Comparison of ENCODE assay signal across 21 cellular contexts in genomic region chr5:1190915-1191314, GRCh38. TPM values are rescaled to one million over a fixed set of nuclear protein-coding genes. Genes with fewer than 3 reads are reported as not detected.
DNase-seq lines count a peak whose midpoint lies in the region; ATAC-seq, FAIRE-seq and TF ChIP-seq lines count a peak whose summit lies in the region.
"Had no signal": no experiment of that assay in that cellular context is flagged by ENCODE, and none has a peak within 500 bp of the region (broad histone marks: within the 10 kb centered on the region; RNA-seq: fewer than 3 reads in every experiment).

No MANE protein-coding gene starts in this region.

- H3K4me1 ChIP-seq in K562 (replicated peaks in 1 of 2; ENCODE audit: control insufficient read depth in 2 of 2, insufficient read depth in 2 of 2, low read length in 2 of 2) = peaks cover 37 to 59% of the 10 kb centered on the region in 2 experiments
- no peaks in the 10 kb centered on the region for H3K4me1 ChIP-seq in uterus
- H3K4me1 ChIP-seq: gastrocnemius medialis had no signal

- H3K27ac ChIP-seq in K562 (ENCODE audit: extremely low read depth, low read depth, low read length) (no peak overlapping the region), uterus (no peak overlapping the region)
- H3K27ac ChIP-seq: coronary artery, epithelial cell of prostate, gastrocnemius medialis, skin epidermis, transverse colon had no signal

- H3K79me2 ChIP-seq in K562 (ENCODE audit: control insufficient read depth, insufficient read depth, low read length) = no peaks in the 10 kb centered on the region

- POLR2A ChIA-PET in K562 (lab: Yijun Ruan, JAX) = interaction anchor here (0.5 to 1.0 kb wide), 3 partner anchors 17 to 1007 kb away, joined by 3 read pairs; no protein-coding TSS in a partner anchor

- H4K20me1 ChIP-seq in K562 (replicated peaks; ENCODE audit: control insufficient read depth, insufficient read depth, low read length) = no peaks in the 10 kb centered on the region

- FAIRE-seq in K562 (lab: Jason Lieb, UNC) = peak; percentile 82

- H3K9me1 ChIP-seq in K562 (ENCODE audit: control insufficient read depth, insufficient read depth, low read length) = no peaks in the 10 kb centered on the region

- no peaks in the 10 kb centered on the region for H3K9me3 ChIP-seq in K562 (replicated peaks; ENCODE audit: control insufficient read depth, insufficient read depth, low read depth, low read length)
- no peaks in the 10 kb centered on the region for H3K9me3 ChIP-seq in uterus
- H3K9me3 ChIP-seq: gastrocnemius medialis, transverse colon had no signal

- no peak for ATAC-seq in left ventricle myocardium superior
- ATAC-seq in K562 = peak; percentile 73
- ATAC-seq in stimulated activated naive B cell treated with anti-CD40 and anti-IgM and Interleukin-4, amounts not matched to agents 10 μg/mL and 1 μg/mL and 100 μg/mL, for 72 hours (replicated peaks) = peak; percentile 74 to 80
- ATAC-seq in GM21717 (IDR thresholded peaks at IDR 0.05; ENCODE audit: unreplicated experiment) = no peak
- no peak for ATAC-seq in GM19397 (IDR thresholded peaks at IDR 0.05; ENCODE audit: unreplicated experiment)
- ATAC-seq: activated CD4-positive, CD25-positive, alpha-beta regulatory T cell treated with anti-CD3 and anti-CD28 coated beads, Interleukin-2, amount 50 U/mL, for 24 hours; gastrocnemius medialis; Panc1; stimulated activated memory B cell treated with anti-CD40 and anti-IgM and Interleukin-4, amounts not matched to agents 10 μg/mL and 1 μg/mL and 100 μg/mL, for 72 hours had no signal

- intact Hi-C loops in left ventricle myocardium superior (cut with micrococcal nuclease) (no loop called here), cardiac septum (cut with DNase I) (no loop called here), K562 (cut with micrococcal nuclease) (no loop called here), uterus (cut with DNase I; ENCODE audit: low total_unique reads) (no loop called here)

- H2AFZ ChIP-seq in K562 (ENCODE audit: low read depth, low read length) = peak overlapping the region; percentile 35

- WGBS in K562 (ENCODE audit: insufficient coverage, low coverage, missing lambda C conversion rate) = 8% methylated on average over 6 of the region's 6 CpGs

- no peaks in the 10 kb centered on the region; a peak in 1 of 5 replicates for H3K27me3 ChIP-seq in K562 (ENCODE audit: control insufficient read depth in 2 of 2, insufficient read depth in 2 of 2, low read length in 2 of 2)
- H3K27me3 ChIP-seq in uterus = no peaks in the 10 kb centered on the region

- DNase-seq in left ventricle myocardium superior (peak; percentile 5), cardiac septum (ENCODE audit: low spot score) (no peak), NOMO-1 treated with DMSO at 0.1 percent for 48 hours (lab: John Stamatoyannopoulos, UW; ENCODE audit: unreplicated experiment) (peak; percentile 97), K562 (ENCODE audit: extremely low read depth in 1 of 4, low spot score in 3 of 4) (peak in 2 of 4 experiments; percentile 67 to 68), uterus (no peak)
- DNase-seq in stimulated activated naive B cell treated with anti-CD40 and anti-IgM and Interleukin-4, amounts not matched to agents 10 μg/mL and 1 μg/mL and 100 μg/mL, for 72 hours = no peak
- DNase-seq: activated gamma-delta T cell treated with Interleukin-2 at 50 U/mL for 16 hours, gastrocnemius medialis, transverse colon had no signal

- no peaks in the 10 kb centered on the region for H3K9me3 Mint-ChIP-seq in stimulated activated naive B cell treated with anti-CD40 and anti-IgM and Interleukin-4, amounts not matched to agents 10 μg/mL and 1 μg/mL and 100 μg/mL, for 72 hours
- H3K9me3 Mint-ChIP-seq: stimulated activated memory B cell treated with anti-CD40 and anti-IgM and Interleukin-4, amounts not matched to agents 10 μg/mL and 1 μg/mL and 100 μg/mL, for 72 hours had no signal

- H3K9ac ChIP-seq in K562 (ENCODE audit: insufficient read depth in 1 of 2, low read depth in 2 of 2, low read length in 2 of 2) = no peak overlapping the region; a peak in 1 of 4 replicates

- no peak overlapping the region for H3K4me3 ChIP-seq in K562
- no peak overlapping the region for H3K4me3 ChIP-seq in uterus
- H3K4me3 ChIP-seq: coronary artery, gastrocnemius medialis, skin epidermis, transverse colon had no signal

- H3K36me3 ChIP-seq in K562 (ENCODE audit: control insufficient read depth, insufficient read depth, low read length) = no peaks in the 10 kb centered on the region
- no peaks in the 10 kb centered on the region for H3K36me3 ChIP-seq in uterus
- H3K36me3 ChIP-seq: gastrocnemius medialis, transverse colon had no signal

- peak overlapping the region in 1 of 2 donors; percentile 17 for H3K4me3 Mint-ChIP-seq in stimulated activated naive B cell treated with anti-CD40 and anti-IgM and Interleukin-4, amounts not matched to agents 10 μg/mL and 1 μg/mL and 100 μg/mL, for 72 hours
- H3K4me3 Mint-ChIP-seq: stimulated activated memory B cell treated with anti-CD40 and anti-IgM and Interleukin-4, amounts not matched to agents 10 μg/mL and 1 μg/mL and 100 μg/mL, for 72 hours had no signal

- no peak for TF ChIP-seq RAD21 in K562 (CRISPR knock-in tag; conservative IDR thresholded peaks at IDR 0.05 in 1 of 2, IDR thresholded peaks at IDR 0.05 in 1 of 2)

- no TSS peak for BruUV-seq in K562 (replicated peaks; lab: Mats Ljungman, UMichigan)

- in situ Hi-C loops in K562 (cut with MboI) = no loop called here

- TF ChIP-seq CTCF in K562 (IDR thresholded peaks at IDR 0.05 in 2 of 3, conservative IDR thresholded peaks at IDR 0.05 in 1 of 3; ENCODE audit: insufficient read depth in 2 of 3, low read depth in 1 of 3, low read length in 3 of 3) = no peak
- no peak for TF ChIP-seq CTCF in uterus (IDR thresholded peaks at IDR 0.05)

- H3K27ac Mint-ChIP-seq in stimulated activated naive B cell treated with anti-CD40 and anti-IgM and Interleukin-4, amounts not matched to agents 10 μg/mL and 1 μg/mL and 100 μg/mL, for 72 hours = peak overlapping the region; percentile 60
- H3K27ac Mint-ChIP-seq: stimulated activated memory B cell treated with anti-CD40 and anti-IgM and Interleukin-4, amounts not matched to agents 10 μg/mL and 1 μg/mL and 100 μg/mL, for 72 hours had no signal

- CTCF ChIA-PET in K562 (lab: Yijun Ruan, JAX; ENCODE audit: low intra/inter-chr PET ratio) = no interaction called here

- H3K4me1 Mint-ChIP-seq in stimulated activated naive B cell treated with anti-CD40 and anti-IgM and Interleukin-4, amounts not matched to agents 10 μg/mL and 1 μg/mL and 100 μg/mL, for 72 hours = peaks cover 10 to 13% of the 10 kb centered on the region in 2 donors
- H3K4me1 Mint-ChIP-seq: stimulated activated memory B cell treated with anti-CD40 and anti-IgM and Interleukin-4, amounts not matched to agents 10 μg/mL and 1 μg/mL and 100 μg/mL, for 72 hours had no signal

- H3K27me3 Mint-ChIP-seq in stimulated activated naive B cell treated with anti-CD40 and anti-IgM and Interleukin-4, amounts not matched to agents 10 μg/mL and 1 μg/mL and 100 μg/mL, for 72 hours = peaks cover 32 to 33% of the 10 kb centered on the region in 2 donors

- H3K36me3 Mint-ChIP-seq in stimulated activated naive B cell treated with anti-CD40 and anti-IgM and Interleukin-4, amounts not matched to agents 10 μg/mL and 1 μg/mL and 100 μg/mL, for 72 hours = no peaks in the 10 kb centered on the region
- H3K36me3 Mint-ChIP-seq: stimulated activated memory B cell treated with anti-CD40 and anti-IgM and Interleukin-4, amounts not matched to agents 10 μg/mL and 1 μg/mL and 100 μg/mL, for 72 hours had no signal

- no peak overlapping the region for H3K4me2 ChIP-seq in K562 (ENCODE audit: insufficient read depth, low read length)

- TF ChIP-seq POLR2A in K562 (conservative IDR thresholded peaks at IDR 0.05) (no peak), uterus (IDR thresholded peaks at IDR 0.05) (no peak)

- TF ChIP-seq EP300 in K562 (IDR thresholded peaks at IDR 0.05; ENCODE audit: low read length) = no peak

RNA-seq across cellular contexts. Expression of gene SLC6A19, which starts 10.5 kb away (rescaled TPM):
- total RNA-seq in left ventricle myocardium superior = not detected
- 0.05 TPM for total RNA-seq in cardiac septum
- 1.7 and 3.2 TPM in 2 replicates for total RNA-seq in K562 (2011; cell fraction: chromatin; rRNA removed; ENCODE audit: low replicate concordance)
- total RNA-seq in K562 (2011; cell fraction: nucleolus; rRNA removed) = 2.1 and 2.2 TPM in 2 replicates
- total RNA-seq in K562 (2011; cell fraction: nucleoplasm; rRNA removed) = 1.5 and 1.6 TPM in 2 replicates
- 0.59 and 1.3 TPM in 2 replicates for total RNA-seq in K562 (2014; rRNA removed)
- total RNA-seq in K562 (2014; rRNA removed; fragmentation: Illumina TruSeq; extraction: Trizol) = 0.26 and 0.47 TPM in 2 replicates
- 0.43 and 0.49 TPM in 2 replicates for total RNA-seq in K562 (2015; rRNA removed; fragmentation: Illumina TruSeq; extraction: Trizol)
- total RNA-seq in K562 (2021) = 1.3 and 1.6 TPM in 2 replicates
- 0.26 and 0.65 TPM in 2 replicates for polyA plus RNA-seq in K562 (2011; rRNA removed)
- 0.27 and 1.1 TPM in 2 replicates for polyA plus RNA-seq in K562 (2011; cell fraction: cytosol; rRNA removed)
- polyA plus RNA-seq in K562 (2011; cell fraction: nucleus; rRNA removed) = 1.4 and 5.0 TPM in 2 replicates
- polyA plus RNA-seq in K562 (2012) = 4.1 and 5.2 TPM in 2 replicates
- polyA plus RNA-seq in K562 (2014; fragmentation: Illumina TruSeq; extraction: Trizol) = 0.74 and 1.1 TPM in 2 replicates
- under 1 TPM; 0.03 to 0.04 TPM for polyA plus RNA-seq in K562 (2014; fragmentation: Nextera tagmentation; extraction: Ambion mirVana)
- polyA plus RNA-seq in K562 (2014; rRNA removed) = 1.0 and 1.1 TPM in 2 replicates
- 0.21 and 1.3 TPM in 2 replicates for polyA minus RNA-seq in K562 (2011; rRNA and poly(A)+ RNA removed)
- 0.27 and 0.95 TPM in 2 replicates for polyA minus RNA-seq in K562 (2011; cell fraction: cytosol; rRNA and poly(A)+ RNA removed)
- 0.22 and 0.67 TPM in 2 replicates for polyA minus RNA-seq in K562 (2011; cell fraction: nucleus; rRNA and poly(A)+ RNA removed)
- under 1 TPM in 1 of 4 donors, not detected in 3; under 0.01 TPM for total RNA-seq in uterus
- total RNA-seq: NCI-H460, osteoblast had no signal

RNA-seq across cellular contexts. Expression of gene SLC6A18, which starts 34.3 kb away (rescaled TPM):
- not detected for total RNA-seq in left ventricle myocardium superior
- total RNA-seq in cardiac septum = not detected
- not detected in 2 replicates for total RNA-seq in K562 (2011; cell fraction: chromatin; rRNA removed; ENCODE audit: low replicate concordance)
- not detected in 2 replicates for total RNA-seq in K562 (2011; cell fraction: nucleolus; rRNA removed)
- total RNA-seq in K562 (2011; cell fraction: nucleoplasm; rRNA removed) = not detected in 2 replicates
- not detected in 2 replicates for total RNA-seq in K562 (2014; rRNA removed)
- not detected in 2 replicates for total RNA-seq in K562 (2014; rRNA removed; fragmentation: Illumina TruSeq; extraction: Trizol)
- total RNA-seq in K562 (2015; rRNA removed; fragmentation: Illumina TruSeq; extraction: Trizol) = not detected in 2 replicates
- total RNA-seq in K562 (2021) = not detected in 2 replicates
- polyA plus RNA-seq in K562 (2011; rRNA removed) = not detected in 2 replicates
- polyA plus RNA-seq in K562 (2011; cell fraction: cytosol; rRNA removed) = not detected in 2 replicates
- not detected in 2 replicates for polyA plus RNA-seq in K562 (2011; cell fraction: nucleus; rRNA removed)
- polyA plus RNA-seq in K562 (2012) = not detected in 2 replicates
- polyA plus RNA-seq in K562 (2014; fragmentation: Illumina TruSeq; extraction: Trizol) = not detected in 2 replicates
- not detected for polyA plus RNA-seq in K562 (2014; fragmentation: Nextera tagmentation; extraction: Ambion mirVana)
- polyA plus RNA-seq in K562 (2014; rRNA removed) = not detected in 2 replicates
- not detected in 2 replicates for polyA minus RNA-seq in K562 (2011; rRNA and poly(A)+ RNA removed)
- polyA minus RNA-seq in K562 (2011; cell fraction: cytosol; rRNA and poly(A)+ RNA removed) = not detected in 2 replicates
- not detected in 2 replicates for polyA minus RNA-seq in K562 (2011; cell fraction: nucleus; rRNA and poly(A)+ RNA removed)
- not detected for total RNA-seq in uterus
- total RNA-seq: aorta, G401, gastrocnemius medialis, NCI-H460, osteoblast, transverse colon had no signal
- polyA plus RNA-seq: aorta had no signal

Comparison
In these comparisons a context has a peak if more than half of its experiments do, and no peak if none do; other contexts are left out.
1. DNase-seq: peak in left ventricle myocardium superior (single experiment) and NOMO-1 treated with DMSO at 0.1 percent for 48 hours (single experiment); none in cardiac septum (single experiment), stimulated activated naive B cell treated with anti-CD40 and anti-IgM and Interleukin-4, amounts not matched to agents 10 μg/mL and 1 μg/mL and 100 μg/mL, for 72 hours (single experiment) and uterus (0 of 2).
2. ATAC-seq: peak in K562 (single experiment) and stimulated activated naive B cell treated with anti-CD40 and anti-IgM and Interleukin-4, amounts not matched to agents 10 μg/mL and 1 μg/mL and 100 μg/mL, for 72 hours (2 of 2); none in left ventricle myocardium superior (single experiment), GM21717 (single experiment) and GM19397 (single experiment).